ENCODE assay signal across 1 cellular context in the genomic region with DNA sequence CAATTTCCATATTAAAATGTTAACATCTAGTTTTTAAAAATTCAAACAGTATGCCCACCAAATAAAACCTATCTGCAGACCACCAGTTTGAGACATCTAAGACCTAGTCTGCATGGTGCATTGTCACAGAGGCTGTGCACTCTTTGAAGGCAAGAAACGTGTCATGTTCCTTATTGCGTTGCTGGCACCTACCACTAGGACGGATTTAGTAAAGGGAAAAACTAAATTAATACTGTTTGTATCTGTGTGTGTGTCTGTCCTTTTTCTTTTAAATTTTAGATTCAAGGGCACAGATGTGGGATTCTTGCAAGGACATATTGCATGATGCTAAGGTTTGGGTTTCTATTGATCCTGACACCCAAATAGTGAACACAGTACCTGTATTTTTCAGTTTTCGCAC.
TF ChIP-seq lines count a peak whose summit lies in the region.

No MANE protein-coding gene starts in this region.

TF ChIP-seq in H1, 55 proteins besides CTCF, POLR2A, EP300 and RAD21:
- TF ChIP-seq, protein P1, sequence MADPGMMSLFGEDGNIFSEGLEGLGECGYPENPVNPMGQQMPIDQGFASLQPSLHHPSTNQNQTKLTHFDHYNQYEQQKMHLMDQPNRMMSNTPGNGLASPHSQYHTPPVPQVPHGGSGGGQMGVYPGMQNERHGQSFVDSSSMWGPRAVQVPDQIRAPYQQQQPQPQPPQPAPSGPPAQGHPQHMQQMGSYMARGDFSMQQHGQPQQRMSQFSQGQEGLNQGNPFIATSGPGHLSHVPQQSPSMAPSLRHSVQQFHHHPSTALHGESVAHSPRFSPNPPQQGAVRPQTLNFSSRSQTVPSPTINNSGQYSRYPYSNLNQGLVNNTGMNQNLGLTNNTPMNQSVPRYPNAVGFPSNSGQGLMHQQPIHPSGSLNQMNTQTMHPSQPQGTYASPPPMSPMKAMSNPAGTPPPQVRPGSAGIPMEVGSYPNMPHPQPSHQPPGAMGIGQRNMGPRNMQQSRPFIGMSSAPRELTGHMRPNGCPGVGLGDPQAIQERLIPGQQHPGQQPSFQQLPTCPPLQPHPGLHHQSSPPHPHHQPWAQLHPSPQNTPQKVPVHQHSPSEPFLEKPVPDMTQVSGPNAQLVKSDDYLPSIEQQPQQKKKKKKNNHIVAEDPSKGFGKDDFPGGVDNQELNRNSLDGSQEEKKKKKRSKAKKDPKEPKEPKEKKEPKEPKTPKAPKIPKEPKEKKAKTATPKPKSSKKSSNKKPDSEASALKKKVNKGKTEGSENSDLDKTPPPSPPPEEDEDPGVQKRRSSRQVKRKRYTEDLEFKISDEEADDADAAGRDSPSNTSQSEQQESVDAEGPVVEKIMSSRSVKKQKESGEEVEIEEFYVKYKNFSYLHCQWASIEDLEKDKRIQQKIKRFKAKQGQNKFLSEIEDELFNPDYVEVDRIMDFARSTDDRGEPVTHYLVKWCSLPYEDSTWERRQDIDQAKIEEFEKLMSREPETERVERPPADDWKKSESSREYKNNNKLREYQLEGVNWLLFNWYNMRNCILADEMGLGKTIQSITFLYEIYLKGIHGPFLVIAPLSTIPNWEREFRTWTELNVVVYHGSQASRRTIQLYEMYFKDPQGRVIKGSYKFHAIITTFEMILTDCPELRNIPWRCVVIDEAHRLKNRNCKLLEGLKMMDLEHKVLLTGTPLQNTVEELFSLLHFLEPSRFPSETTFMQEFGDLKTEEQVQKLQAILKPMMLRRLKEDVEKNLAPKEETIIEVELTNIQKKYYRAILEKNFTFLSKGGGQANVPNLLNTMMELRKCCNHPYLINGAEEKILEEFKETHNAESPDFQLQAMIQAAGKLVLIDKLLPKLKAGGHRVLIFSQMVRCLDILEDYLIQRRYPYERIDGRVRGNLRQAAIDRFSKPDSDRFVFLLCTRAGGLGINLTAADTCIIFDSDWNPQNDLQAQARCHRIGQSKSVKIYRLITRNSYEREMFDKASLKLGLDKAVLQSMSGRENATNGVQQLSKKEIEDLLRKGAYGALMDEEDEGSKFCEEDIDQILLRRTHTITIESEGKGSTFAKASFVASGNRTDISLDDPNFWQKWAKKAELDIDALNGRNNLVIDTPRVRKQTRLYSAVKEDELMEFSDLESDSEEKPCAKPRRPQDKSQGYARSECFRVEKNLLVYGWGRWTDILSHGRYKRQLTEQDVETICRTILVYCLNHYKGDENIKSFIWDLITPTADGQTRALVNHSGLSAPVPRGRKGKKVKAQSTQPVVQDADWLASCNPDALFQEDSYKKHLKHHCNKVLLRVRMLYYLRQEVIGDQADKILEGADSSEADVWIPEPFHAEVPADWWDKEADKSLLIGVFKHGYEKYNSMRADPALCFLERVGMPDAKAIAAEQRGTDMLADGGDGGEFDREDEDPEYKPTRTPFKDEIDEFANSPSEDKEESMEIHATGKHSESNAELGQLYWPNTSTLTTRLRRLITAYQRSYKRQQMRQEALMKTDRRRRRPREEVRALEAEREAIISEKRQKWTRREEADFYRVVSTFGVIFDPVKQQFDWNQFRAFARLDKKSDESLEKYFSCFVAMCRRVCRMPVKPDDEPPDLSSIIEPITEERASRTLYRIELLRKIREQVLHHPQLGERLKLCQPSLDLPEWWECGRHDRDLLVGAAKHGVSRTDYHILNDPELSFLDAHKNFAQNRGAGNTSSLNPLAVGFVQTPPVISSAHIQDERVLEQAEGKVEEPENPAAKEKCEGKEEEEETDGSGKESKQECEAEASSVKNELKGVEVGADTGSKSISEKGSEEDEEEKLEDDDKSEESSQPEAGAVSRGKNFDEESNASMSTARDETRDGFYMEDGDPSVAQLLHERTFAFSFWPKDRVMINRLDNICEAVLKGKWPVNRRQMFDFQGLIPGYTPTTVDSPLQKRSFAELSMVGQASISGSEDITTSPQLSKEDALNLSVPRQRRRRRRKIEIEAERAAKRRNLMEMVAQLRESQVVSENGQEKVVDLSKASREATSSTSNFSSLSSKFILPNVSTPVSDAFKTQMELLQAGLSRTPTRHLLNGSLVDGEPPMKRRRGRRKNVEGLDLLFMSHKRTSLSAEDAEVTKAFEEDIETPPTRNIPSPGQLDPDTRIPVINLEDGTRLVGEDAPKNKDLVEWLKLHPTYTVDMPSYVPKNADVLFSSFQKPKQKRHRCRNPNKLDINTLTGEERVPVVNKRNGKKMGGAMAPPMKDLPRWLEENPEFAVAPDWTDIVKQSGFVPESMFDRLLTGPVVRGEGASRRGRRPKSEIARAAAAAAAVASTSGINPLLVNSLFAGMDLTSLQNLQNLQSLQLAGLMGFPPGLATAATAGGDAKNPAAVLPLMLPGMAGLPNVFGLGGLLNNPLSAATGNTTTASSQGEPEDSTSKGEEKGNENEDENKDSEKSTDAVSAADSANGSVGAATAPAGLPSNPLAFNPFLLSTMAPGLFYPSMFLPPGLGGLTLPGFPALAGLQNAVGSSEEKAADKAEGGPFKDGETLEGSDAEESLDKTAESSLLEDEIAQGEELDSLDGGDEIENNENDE (IDR thresholded peaks at IDR 0.05; ENCODE audit: insufficient replicate concordance, low read length): no peak
- TF ChIP-seq KDM1A (IDR thresholded peaks at IDR 0.05; ENCODE audit: borderline replicate concordance, low read length): no peak
- no peak for TF ChIP-seq PHF8 (conservative IDR thresholded peaks at IDR 0.05; ENCODE audit: low read depth, low read length)
- no peak for TF ChIP-seq GABPA (IDR thresholded peaks at IDR 0.05; ENCODE audit: borderline replicate concordance, insufficient read depth, low read length)
- TF ChIP-seq SP1 (IDR thresholded peaks at IDR 0.05; ENCODE audit: low read depth, low read length): no peak
- TF ChIP-seq, protein P2, sequence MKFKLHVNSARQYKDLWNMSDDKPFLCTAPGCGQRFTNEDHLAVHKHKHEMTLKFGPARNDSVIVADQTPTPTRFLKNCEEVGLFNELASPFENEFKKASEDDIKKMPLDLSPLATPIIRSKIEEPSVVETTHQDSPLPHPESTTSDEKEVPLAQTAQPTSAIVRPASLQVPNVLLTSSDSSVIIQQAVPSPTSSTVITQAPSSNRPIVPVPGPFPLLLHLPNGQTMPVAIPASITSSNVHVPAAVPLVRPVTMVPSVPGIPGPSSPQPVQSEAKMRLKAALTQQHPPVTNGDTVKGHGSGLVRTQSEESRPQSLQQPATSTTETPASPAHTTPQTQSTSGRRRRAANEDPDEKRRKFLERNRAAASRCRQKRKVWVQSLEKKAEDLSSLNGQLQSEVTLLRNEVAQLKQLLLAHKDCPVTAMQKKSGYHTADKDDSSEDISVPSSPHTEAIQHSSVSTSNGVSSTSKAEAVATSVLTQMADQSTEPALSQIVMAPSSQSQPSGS (IDR thresholded peaks at IDR 0.05; ENCODE audit: low read length): no peak
- no peak for TF ChIP-seq JUN (IDR thresholded peaks at IDR 0.05; ENCODE audit: low read depth, low read length)
- TF ChIP-seq SP2 (IDR thresholded peaks at IDR 0.05; ENCODE audit: low read length): no peak
- no peak for TF ChIP-seq TCF12 (IDR thresholded peaks at IDR 0.05; ENCODE audit: low read depth, low read length)
- no peak for TF ChIP-seq SUZ12 (IDR thresholded peaks at IDR 0.05; ENCODE audit: low read length)
- TF ChIP-seq EZH2 (IDR thresholded peaks at IDR 0.05; ENCODE audit: low read depth, low read length, severe bottlenecking): no peak
- no peak for TF ChIP-seq CEBPB (IDR thresholded peaks at IDR 0.05; ENCODE audit: low read depth, low read length)
- TF ChIP-seq JUND (IDR thresholded peaks at IDR 0.05; ENCODE audit: low read length): no peak
